ENCODE assay signal across 8 cellular contexts in genomic region chr13:21326155-21327030, GRCh38.
DNase-seq lines count a peak whose midpoint lies in the region; ATAC-seq, FAIRE-seq and TF ChIP-seq lines count a peak whose summit lies in the region.

No MANE protein-coding gene starts in this region.

- peak; percentile 29 to 81 (median 74) for ATAC-seq in right lobe of liver
- ATAC-seq in GM21619 (IDR thresholded peaks at IDR 0.05; ENCODE audit: unreplicated experiment): no peak
- no peak for ATAC-seq in GM18858 (IDR thresholded peaks at IDR 0.05; ENCODE audit: unreplicated experiment)

- intact Hi-C loops in right lobe of liver (cut with DNase I): no loop called here
- intact Hi-C loops in testis (cut with DNase I; ENCODE audit: low total_unique reads): no loop called here

- H3K4me3 ChIP-seq in BJ (ENCODE audit: low read depth, low read length): peak overlapping the region; percentile 45
- H3K4me3 ChIP-seq in duodenal mucosa (ENCODE audit: low read depth in 1 of 2, low read length in 2 of 2): peak overlapping the region; percentile 67 to 73
- H3K4me3 ChIP-seq in right lobe of liver: peak overlapping the region in 2 of 3 donors; percentile 25 to 59
- peak overlapping the region; percentile 9 to 38 for H3K4me3 ChIP-seq in testis

- H3K4me1 ChIP-seq in duodenal mucosa (ENCODE audit: control insufficient read depth in 1 of 2, insufficient read depth in 2 of 2, low read length in 2 of 2) (peaks cover 0 to 2% of the 10 kb centered on the region in 2 donors), right lobe of liver (no peaks in the 10 kb centered on the region), testis (no peaks in the 10 kb centered on the region)

- H3K36me3 ChIP-seq in BJ (ENCODE audit: control insufficient read depth, insufficient read depth, low read length) (no peaks in the 10 kb centered on the region), duodenal mucosa (ENCODE audit: control insufficient read depth in 1 of 2, insufficient read depth in 2 of 2, low read length in 2 of 2) (peaks cover 0 to 6% of the 10 kb centered on the region in 2 donors), right lobe of liver (no peaks in the 10 kb centered on the region), testis (ENCODE audit: low read depth, missing control alignments) (no peaks in the 10 kb centered on the region)

- no peaks in the 10 kb centered on the region for H3K9me3 ChIP-seq in duodenal mucosa (ENCODE audit: control insufficient read depth in 1 of 2, low read length in 2 of 2)
- H3K9me3 ChIP-seq in right lobe of liver: no peaks in the 10 kb centered on the region
- no peaks in the 10 kb centered on the region for H3K9me3 ChIP-seq in testis

- TF ChIP-seq CTCF in BJ (IDR thresholded peaks at IDR 0.05; ENCODE audit: insufficient read depth, low read depth, low read length): no peak
- TF ChIP-seq CTCF in right lobe of liver (IDR thresholded peaks at IDR 0.05): no peak
- TF ChIP-seq CTCF in testis (IDR thresholded peaks at IDR 0.05): no peak

- FAIRE-seq in GM12892 (lab: Jason Lieb, UNC): no peak

- no peaks in the 10 kb centered on the region for H3K27me3 ChIP-seq in BJ (ENCODE audit: control insufficient read depth, insufficient read depth, low read length)
- H3K27me3 ChIP-seq in duodenal mucosa (ENCODE audit: control insufficient read depth in 1 of 2, insufficient read depth in 2 of 2, low read length in 2 of 2): no peaks in the 10 kb centered on the region
- H3K27me3 ChIP-seq in right lobe of liver: no peaks in the 10 kb centered on the region
- H3K27me3 ChIP-seq in testis: no peaks in the 10 kb centered on the region

- TF ChIP-seq POLR2A in right lobe of liver (IDR thresholded peaks at IDR 0.05): no peak
- no peak for TF ChIP-seq POLR2A in testis (IDR thresholded peaks at IDR 0.05)
- TF ChIP-seq POLR2A in GM12892 (IDR thresholded peaks at IDR 0.05; ENCODE audit: low read depth, low read length): no peak

- DNase-seq in BJ (ENCODE audit: low read depth) (peak; percentile 31), NCI-H2227 treated with DMSO at 0.1 percent for 48 hours (lab: John Stamatoyannopoulos, UW) (peak; percentile 20), right lobe of liver (no peak), testis (peak; percentile 41), GM12892 (ENCODE audit: insufficient read length) (no peak)

- WGBS in right lobe of liver (ENCODE audit: insufficient coverage, low coverage, low lambda C conversion rate, missing lambda C conversion rate): 28% methylated on average over 13 of the region's 52 CpGs
- WGBS in testis, 2 donors: 15 to 19% methylated on average over 32 to 51 of the region's 52 CpGs

- POLR2A ChIA-PET in BJ (lab: Charles Lee): no interaction called here

- H3K9ac ChIP-seq in duodenal mucosa (ENCODE audit: low read depth in 1 of 2, low read length in 2 of 2): peak overlapping the region in 1 of 2 donors; percentile 39

- no peak overlapping the region for H3K27ac ChIP-seq in duodenal mucosa (ENCODE audit: low read depth, low read length)
- no peak overlapping the region for H3K27ac ChIP-seq in right lobe of liver
- no peak overlapping the region for H3K27ac ChIP-seq in testis

- CTCF ChIA-PET in BJ (lab: Yijun Ruan, JAX): no interaction called here

Comparison
In these comparisons a context has a peak if more than half of its experiments do, and no peak if none do; other contexts are left out.
1. DNase-seq: peak in BJ (single experiment), NCI-H2227 treated with DMSO at 0.1 percent for 48 hours (single experiment) and testis (single experiment); none in right lobe of liver (0 of 3) and GM12892 (single experiment).
2. ATAC-seq: peak in right lobe of liver (4 of 4); none in GM21619 (single experiment) and GM18858 (single experiment).
3. Peak in every context shown above with its lines, with median percentiles within 50 percentile points of each other: H3K4me3 ChIP-seq.